In genomic region chr1:8116892-8117262, GRCh38 we compare ENCODE assay signal across 8 cellular contexts.
A peak's percentile ranks its signal among the peaks of the same experiment; 100 is the strongest.
DNase-seq lines count a peak whose midpoint lies in the region; ATAC-seq, FAIRE-seq and TF ChIP-seq lines count a peak whose summit lies in the region.

No MANE protein-coding gene starts in this region.

- ATAC-seq in left lung (peak; percentile 67), GM18870 (IDR thresholded peaks at IDR 0.05; ENCODE audit: unreplicated experiment) (no peak)
- ATAC-seq in stimulated activated effector memory CD8-positive, alpha-beta T cell treated with anti-CD3 and anti-CD28 coated beads, Interleukin-12 subunit alpha, Interleukin-12 subunit beta, amount 100 ng/mL, for 72 hours = no peak

- FAIRE-seq in D721Med (lab: Jason Lieb, UNC) = no peak

- H3K27ac ChIP-seq in left lung (peak overlapping the region; percentile 64 to 73), spleen (peak overlapping the region in 6 of 8 donors; percentile 12 to 62 (median 40))

- H3K4me3 ChIP-seq in cardiac fibroblast (replicated peaks in 1 of 2; ENCODE audit: low read depth in 2 of 2, low read length in 2 of 2) = no peak overlapping the region
- no peak overlapping the region for H3K4me3 ChIP-seq in left lung
- no peak overlapping the region for H3K4me3 ChIP-seq in spleen

- WGBS in spleen, 5 donors = 68 to 81% (median 73%) methylated on average over 6 of the region's 6 CpGs

- TF ChIP-seq POLR2A in spleen (IDR thresholded peaks at IDR 0.05) = no peak

- H3K36me3 Mint-ChIP-seq in stimulated activated effector memory CD8-positive, alpha-beta T cell treated with anti-CD3 and anti-CD28 coated beads, Interleukin-12 subunit alpha, Interleukin-12 subunit beta, amount 100 ng/mL, for 72 hours = no peaks in the 10 kb centered on the region

- H3K9me3 ChIP-seq in left lung (no peaks in the 10 kb centered on the region), spleen (no peaks in the 10 kb centered on the region)

- TF ChIP-seq CTCF in cardiac fibroblast (IDR thresholded peaks at IDR 0.05; ENCODE audit: low read depth, low read length) (no peak), left lung (IDR thresholded peaks at IDR 0.05) (no peak), spleen (IDR thresholded peaks at IDR 0.05 in 8 of 11, conservative IDR thresholded peaks at IDR 0.05 in 3 of 11) (no peak), D721Med (IDR thresholded peaks at IDR 0.05; ENCODE audit: insufficient read depth, missing control alignments) (no peak)

- H3K4me1 Mint-ChIP-seq in stimulated activated effector memory CD8-positive, alpha-beta T cell treated with anti-CD3 and anti-CD28 coated beads, Interleukin-12 subunit alpha, Interleukin-12 subunit beta, amount 100 ng/mL, for 72 hours = peaks cover 21% of the 10 kb centered on the region

- intact Hi-C loops in left lung (cut with DNase I) = no loop called here
- intact Hi-C loops in spleen (cut with DNase I; ENCODE audit: low total_unique reads) = no loop called here

- H3K27me3 ChIP-seq in left lung (no peaks in the 10 kb centered on the region), spleen (replicated peaks in 1 of 7) (peaks cover 0 to 5% (median 0%) of the 10 kb centered on the region in 7 donors)

- DNase-seq in GOT3 (lab: John Stamatoyannopoulos, UW) (peak; percentile 37), cardiac fibroblast (ENCODE audit: low read depth in 2 of 2) (peak; percentile 91 to 93), left lung (peak in 1 of 2 donors; percentile 75), spleen (no peak), D721Med (ENCODE audit: insufficient read length, low spot score) (no peak), COR-L47 (lab: John Stamatoyannopoulos, UW) (no peak)
- no peak for DNase-seq in stimulated activated effector memory CD8-positive, alpha-beta T cell treated with anti-CD3 and anti-CD28 coated beads, Interleukin-12 subunit alpha, Interleukin-12 subunit beta, amount 100 ng/mL, for 72 hours (ENCODE audit: low spot score in 2 of 2)

- no peak overlapping the region for H3K27ac Mint-ChIP-seq in stimulated activated effector memory CD8-positive, alpha-beta T cell treated with anti-CD3 and anti-CD28 coated beads, Interleukin-12 subunit alpha, Interleukin-12 subunit beta, amount 100 ng/mL, for 72 hours

- H3K9me3 Mint-ChIP-seq in stimulated activated effector memory CD8-positive, alpha-beta T cell treated with anti-CD3 and anti-CD28 coated beads, Interleukin-12 subunit alpha, Interleukin-12 subunit beta, amount 100 ng/mL, for 72 hours = no peaks in the 10 kb centered on the region

- H3K36me3 ChIP-seq in left lung (no peaks in the 10 kb centered on the region), spleen (no peaks in the 10 kb centered on the region)

- H3K4me3 Mint-ChIP-seq in stimulated activated effector memory CD8-positive, alpha-beta T cell treated with anti-CD3 and anti-CD28 coated beads, Interleukin-12 subunit alpha, Interleukin-12 subunit beta, amount 100 ng/mL, for 72 hours = no peak overlapping the region

- peaks cover 31 to 40% of the 10 kb centered on the region in 2 donors for H3K4me1 ChIP-seq in left lung
- H3K4me1 ChIP-seq in spleen = peaks cover 7 to 37% (median 24%) of the 10 kb centered on the region in 6 donors

Comparison
In these comparisons a context has a peak if more than half of its experiments do, and no peak if none do; other contexts are left out.
1. DNase-seq: peak in GOT3 (single experiment) and cardiac fibroblast (2 of 2); none in spleen (single experiment), D721Med (single experiment), COR-L47 (single experiment) and stimulated activated effector memory CD8-positive, alpha-beta T cell treated with anti-CD3 and anti-CD28 coated beads, Interleukin-12 subunit alpha, Interleukin-12 subunit beta, amount 100 ng/mL, for 72 hours (0 of 2).